Comparison of ENCODE assay signal across 17 cellular contexts in genomic region chr21:42790520-42790919, GRCh38.
DNase-seq lines count a peak whose midpoint lies in the region; ATAC-seq, FAIRE-seq and TF ChIP-seq lines count a peak whose summit lies in the region.
"Had no signal": no experiment of that assay in that cellular context is flagged by ENCODE, and none has a peak within 500 bp of the region (broad histone marks: within the 10 kb centered on the region; RNA-seq: fewer than 3 reads in every experiment).

No MANE protein-coding gene starts in this region.

- CTCF ChIA-PET in naive thymus-derived CD4-positive, alpha-beta T cell (lab: Charles Lee), result no interaction called here

- peaks cover 7% of the 10 kb centered on the region for H3K36me3 Mint-ChIP-seq in CD4-positive, CD25-positive, alpha-beta regulatory T cell
- peaks cover 0 to 3% (median 0%) of the 10 kb centered on the region in 5 donors for H3K36me3 Mint-ChIP-seq in naive thymus-derived CD4-positive, alpha-beta T cell
- H3K36me3 Mint-ChIP-seq: CD14-positive monocyte had no signal

- no peak for ATAC-seq in CD4-positive, CD25-positive, alpha-beta regulatory T cell (ENCODE audit: low read depth in 2 of 2)
- no peak for ATAC-seq in naive thymus-derived CD4-positive, alpha-beta T cell
- ATAC-seq in HG03457 (IDR thresholded peaks at IDR 0.05; ENCODE audit: unreplicated experiment) (no peak), GM21576 (IDR thresholded peaks at IDR 0.05; ENCODE audit: unreplicated experiment) (no peak)
- ATAC-seq: GM23338, PC-3 had no signal

- no peak overlapping the region for H3K4me3 Mint-ChIP-seq in CD4-positive, CD25-positive, alpha-beta regulatory T cell
- H3K4me3 Mint-ChIP-seq in naive thymus-derived CD4-positive, alpha-beta T cell, result no peak overlapping the region
- H3K4me3 Mint-ChIP-seq: CD14-positive monocyte, GM23338, HFFc6 had no signal

- H3K36me3 ChIP-seq in CD4-positive, CD25-positive, alpha-beta regulatory T cell (ENCODE audit: control insufficient read depth, insufficient read depth, low read length), result no peaks in the 10 kb centered on the region
- no peaks in the 10 kb centered on the region; the same call in 1 of the 2 replicates for H3K36me3 ChIP-seq in H7 (replicated peaks; ENCODE audit: control insufficient read depth, insufficient read depth, low read length)
- no peaks in the 10 kb centered on the region for H3K36me3 ChIP-seq in bronchial epithelial cell (ENCODE audit: control insufficient read depth, insufficient read depth, low read length)
- no peaks in the 10 kb centered on the region for H3K36me3 ChIP-seq in naive thymus-derived CD4-positive, alpha-beta T cell (ENCODE audit: control insufficient read depth in 2 of 3, insufficient read depth in 3 of 3, low read length in 3 of 3)
- H3K36me3 ChIP-seq: SJCRH30 had no signal

- DNase-seq in CD4-positive, CD25-positive, alpha-beta regulatory T cell, result no peak
- DNase-seq in H7 (peak; percentile 12), bronchial epithelial cell (ENCODE audit: low read depth) (peak; percentile 54), NCI-H446 (lab: John Stamatoyannopoulos, UW) (no peak)
- DNase-seq in naive thymus-derived CD4-positive, alpha-beta T cell, result no peak
- DNase-seq: DMS53, HFFc6, NCI-H1048, NCI-H69, PC-3, SJCRH30 had no signal

- H3K4me1 Mint-ChIP-seq in CD4-positive, CD25-positive, alpha-beta regulatory T cell, result peaks cover 0 to 19% (median 2%) of the 10 kb centered on the region in 4 donors
- peaks cover 0 to 12% (median 8%) of the 10 kb centered on the region in 7 donors for H3K4me1 Mint-ChIP-seq in naive thymus-derived CD4-positive, alpha-beta T cell
- H3K4me1 Mint-ChIP-seq: CD14-positive monocyte had no signal

- intact Hi-C loops in naive thymus-derived CD4-positive, alpha-beta T cell (cut with micrococcal nuclease), result no loop called here

- FAIRE-seq in bronchial epithelial cell (lab: Jason Lieb, UNC), result no peak

- no peaks in the 10 kb centered on the region for H3K27me3 ChIP-seq in CD4-positive, CD25-positive, alpha-beta regulatory T cell (ENCODE audit: control insufficient read depth, insufficient read depth, low read length)
- H3K27me3 ChIP-seq in H7 (ENCODE audit: control insufficient read depth, insufficient read depth, low read length), result no peaks in the 10 kb centered on the region
- H3K27me3 ChIP-seq in bronchial epithelial cell (ENCODE audit: control insufficient read depth, insufficient read depth, low read length), result peaks cover 3% of the 10 kb centered on the region
- H3K27me3 ChIP-seq in naive thymus-derived CD4-positive, alpha-beta T cell (ENCODE audit: control insufficient read depth in 2 of 2, insufficient read depth in 2 of 2, low read length in 2 of 2), result no peaks in the 10 kb centered on the region

- H3K9me3 ChIP-seq in CD4-positive, CD25-positive, alpha-beta regulatory T cell (ENCODE audit: control insufficient read depth in 2 of 2, low read length in 2 of 2), result no peaks in the 10 kb centered on the region
- H3K9me3 ChIP-seq in naive thymus-derived CD4-positive, alpha-beta T cell (ENCODE audit: control insufficient read depth in 2 of 3, low read length in 3 of 3), result no peaks in the 10 kb centered on the region
- H3K9me3 ChIP-seq: SJCRH30 had no signal

- no peak overlapping the region for H3K27ac ChIP-seq in CD4-positive, CD25-positive, alpha-beta regulatory T cell (ENCODE audit: insufficient read depth, low read length, poor library complexity, severe bottlenecking)
- no peak overlapping the region for H3K27ac ChIP-seq in naive thymus-derived CD4-positive, alpha-beta T cell (ENCODE audit: low read depth, low read length)
- H3K27ac ChIP-seq: KMS-11, RWPE1, SJCRH30 had no signal

- H3K4me3 ChIP-seq in CD4-positive, CD25-positive, alpha-beta regulatory T cell (ENCODE audit: low read depth, low read length), result no peak overlapping the region
- H3K4me3 ChIP-seq in H7 (ENCODE audit: insufficient read depth, low read depth, low read length) (no peak overlapping the region), bronchial epithelial cell (ENCODE audit: low read depth, low read length) (no peak overlapping the region)
- H3K4me3 ChIP-seq in naive thymus-derived CD4-positive, alpha-beta T cell (ENCODE audit: low read length), result no peak overlapping the region
- H3K4me3 ChIP-seq: GM23338, SJCRH30 had no signal

- peaks cover 3% of the 10 kb centered on the region for H3K4me1 ChIP-seq in CD4-positive, CD25-positive, alpha-beta regulatory T cell (ENCODE audit: control insufficient read depth, insufficient read depth, low read length, poor library complexity, severe bottlenecking)
- peaks cover 0 to under 1% of the 10 kb centered on the region in 2 donors for H3K4me1 ChIP-seq in naive thymus-derived CD4-positive, alpha-beta T cell (ENCODE audit: control insufficient read depth in 2 of 2, insufficient read depth in 2 of 2, low read length in 2 of 2)
- H3K4me1 ChIP-seq: SJCRH30 had no signal

- POLR2A ChIA-PET in naive thymus-derived CD4-positive, alpha-beta T cell (lab: Charles Lee), result interaction anchor here (1.0 kb wide), 1 partner anchor 10 kb away, joined by 3 read pairs; no protein-coding TSS in a partner anchor

- no peak for TF ChIP-seq CTCF in bronchial epithelial cell (IDR thresholded peaks at IDR 0.05; ENCODE audit: insufficient read depth, low read length, severe bottlenecking)

- peaks cover 4% of the 10 kb centered on the region for H3K27me3 Mint-ChIP-seq in CD4-positive, CD25-positive, alpha-beta regulatory T cell
- peaks cover 0 to 29% (median 0%) of the 10 kb centered on the region in 5 donors for H3K27me3 Mint-ChIP-seq in naive thymus-derived CD4-positive, alpha-beta T cell

- H3K9me3 Mint-ChIP-seq in CD4-positive, CD25-positive, alpha-beta regulatory T cell, result peaks cover 0 to 4% (median 0%) of the 10 kb centered on the region in 7 donors
- no peaks in the 10 kb centered on the region for H3K9me3 Mint-ChIP-seq in naive thymus-derived CD4-positive, alpha-beta T cell
- H3K9me3 Mint-ChIP-seq: HFFc6 had no signal

- H3K27ac Mint-ChIP-seq in CD4-positive, CD25-positive, alpha-beta regulatory T cell, result peak overlapping the region in 2 of 3 donors; percentile 54 to 74
- H3K27ac Mint-ChIP-seq in naive thymus-derived CD4-positive, alpha-beta T cell, result peak overlapping the region in 5 of 9 donors; percentile 6 to 32 (median 16)
- H3K27ac Mint-ChIP-seq: GM23338, HFFc6 had no signal

Comparison
In these comparisons a context has a peak if more than half of its experiments do, and no peak if none do; other contexts are left out.
1. DNase-seq: peak in H7 (single experiment) and bronchial epithelial cell (single experiment); none in CD4-positive, CD25-positive, alpha-beta regulatory T cell (0 of 3), naive thymus-derived CD4-positive, alpha-beta T cell (0 of 9) and NCI-H446 (0 of 2).